Comparison of ENCODE assay signal across 8 cellular contexts in the genomic region with DNA sequence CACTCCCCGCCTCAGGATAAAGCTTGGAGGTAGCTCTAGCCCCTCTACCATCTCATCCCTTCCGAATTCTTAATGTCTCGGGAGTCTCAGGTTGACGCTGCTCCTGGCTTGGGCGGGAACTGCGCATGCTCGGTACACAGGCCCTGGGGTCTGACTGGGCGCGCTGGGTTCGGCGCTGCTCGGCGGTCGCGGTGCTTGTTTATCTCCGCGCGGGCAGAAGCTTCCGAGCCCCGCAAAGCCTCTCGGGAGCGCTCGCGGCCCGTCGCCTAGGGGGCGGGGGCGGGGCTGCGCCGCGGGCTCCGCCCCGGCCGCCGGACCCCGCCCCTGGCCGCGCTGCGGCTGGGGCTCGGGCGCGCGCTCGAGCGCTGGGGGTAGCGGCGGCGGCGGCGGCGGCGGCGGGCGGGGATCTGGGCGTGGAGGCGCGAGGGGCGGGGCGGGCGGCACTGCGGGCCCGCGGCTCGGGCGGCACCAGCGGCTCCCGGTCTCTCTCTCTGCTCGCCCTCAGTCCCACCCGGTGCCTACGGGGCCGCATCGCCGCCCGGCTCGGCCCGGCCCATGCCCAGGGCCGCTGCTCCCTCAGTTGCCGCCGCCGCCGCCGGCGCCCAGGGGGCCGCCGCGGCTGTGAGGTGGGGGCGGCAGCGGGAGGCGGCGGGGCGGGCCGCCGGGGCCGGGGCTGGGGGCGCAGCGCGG. TPM values are rescaled to one million over a fixed set of nuclear protein-coding genes. Genes with fewer than 3 reads are reported as not detected.
DNase-seq lines count a peak whose midpoint lies in the region; ATAC-seq and TF ChIP-seq lines count a peak whose summit lies in the region.

A gene (plus strand): TSS at position 443 of the 690 bp plus-strand sequence. CDS start 302 bp downstream, outside the sequence.

- no peaks in the 10 kb centered on the region for H3K27me3 ChIP-seq in hepatocyte

- H2AFZ ChIP-seq in hepatocyte, result peak within 1 kb of the TSS; percentile 80

- no peaks in the 10 kb centered on the region for H3K9me3 ChIP-seq in hepatocyte (ENCODE audit: low read depth)

- H3K4me1 ChIP-seq in hepatocyte (ENCODE audit: insufficient read depth), result peaks cover 13% of the 10 kb centered on the region

- peak; percentile 82 for DNase-seq in NCI-H2029 (lab: John Stamatoyannopoulos, UW)
- peak; percentile 81 for DNase-seq in T-helper 9 cell
- peak; percentile 82 for DNase-seq in astrocyte of the cerebellum (ENCODE audit: low read depth)
- peak; percentile 97 for DNase-seq in hepatocyte (ENCODE audit: low spot score)
- peak; percentile 95 for DNase-seq in retina

- no peak for TF ChIP-seq CTCF in astrocyte of the cerebellum (IDR thresholded peaks at IDR 0.05; ENCODE audit: low read depth, low read length, missing control alignments)
- peak; percentile 17 for TF ChIP-seq CTCF in hepatocyte (IDR thresholded peaks at IDR 0.05; ENCODE audit: poor library complexity)

- in situ Hi-C loops in astrocyte of the cerebellum (cut with HindIII; ENCODE audit: low sequenced_read_pairs), result no loop called here

- H4K20me1 ChIP-seq in hepatocyte (ENCODE audit: insufficient read depth, poor library complexity, severe bottlenecking), result peaks cover 5% of the 10 kb centered on the region

- no peaks in the 10 kb centered on the region for H3K36me3 ChIP-seq in hepatocyte (replicated peaks; ENCODE audit: insufficient read depth, low read depth)

- 0% methylated on average over 20 of the region's 97 CpGs for WGBS in hepatocyte (ENCODE audit: low lambda C conversion rate, missing lambda C conversion rate)

- no peaks in the 10 kb centered on the region for H3K9me2 ChIP-seq in hepatocyte (replicated peaks; ENCODE audit: insufficient read depth)

- H3K4me3 ChIP-seq in astrocyte of the cerebellum (ENCODE audit: low read depth, low read length), result peak within 1 kb of the TSS; percentile 74
- peak within 1 kb of the TSS; percentile 68 for H3K4me3 ChIP-seq in hepatocyte

- ATAC-seq in GM18505 (IDR thresholded peaks at IDR 0.05; ENCODE audit: unreplicated experiment) (peak; percentile 49), HG02973 (IDR thresholded peaks at IDR 0.05; ENCODE audit: unreplicated experiment) (peak; percentile 39), GM18870 (IDR thresholded peaks at IDR 0.05; ENCODE audit: unreplicated experiment) (no peak)

- H3K79me2 ChIP-seq in hepatocyte, result peaks cover 45% of the 10 kb centered on the region

- peak; percentile 64 for TF ChIP-seq POLR2A in GM18505 (IDR thresholded peaks at IDR 0.05; ENCODE audit: borderline replicate concordance, extremely low read depth, insufficient read depth, insufficient read length)

- peak within 1 kb of the TSS; percentile 99 for H3K27ac ChIP-seq in hepatocyte

- H3K4me2 ChIP-seq in hepatocyte, result peak within 1 kb of the TSS; percentile 83

RNA-seq across cellular contexts. Expression of the gene that starts here (rescaled TPM):
- 36.8 and 41.9 TPM in 2 replicates for total RNA-seq in hepatocyte
- 10.3 and 12.1 TPM in 2 replicates for polyA plus RNA-seq in hepatocyte
